Comparison of ENCODE assay signal across 25 cellular contexts in the genomic region with DNA sequence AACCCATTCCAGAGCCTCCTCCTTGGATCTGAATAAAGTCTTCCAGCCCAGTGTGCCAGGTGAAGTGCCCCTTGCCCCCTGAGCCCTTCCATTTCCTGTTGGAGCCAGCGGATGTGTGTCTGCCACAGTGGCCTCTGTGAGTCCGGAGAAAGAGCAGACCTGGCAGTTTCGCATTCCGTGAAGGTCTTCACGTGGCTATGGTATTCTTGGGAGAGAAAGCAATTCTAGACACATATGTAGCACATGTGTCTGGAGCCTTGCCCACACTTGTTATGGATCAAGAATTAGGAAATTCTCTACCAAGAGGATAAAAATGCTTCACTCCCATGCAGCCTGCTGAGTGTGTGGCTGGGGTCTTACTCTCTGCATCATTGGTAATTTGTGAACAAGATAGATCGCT.
"Had no signal": no experiment of that assay in that cellular context is flagged by ENCODE, and none has a peak within 500 bp of the region (broad histone marks: within the 10 kb centered on the region; RNA-seq: fewer than 3 reads in every experiment).

No MANE protein-coding gene starts in this region.

- H3K4me1 Mint-ChIP-seq: central memory CD8-positive, alpha-beta T cell had no signal

- H3K36me3 ChIP-seq: WERI-Rb-1 had no signal

- H3K27ac Mint-ChIP-seq: activated CD4-positive, alpha-beta T cell treated with anti-CD3 and anti-CD28 coated beads for 36 hours; activated CD8-positive, alpha-beta T cell treated with anti-CD3 and anti-CD28 coated beads for 36 hours; activated naive CD8-positive, alpha-beta T cell treated with anti-CD3 and anti-CD28 coated beads, Interleukin-2, amount 50 U/mL, for 24 hours; activated T-cell treated with anti-CD3 and anti-CD28 coated beads, Interleukin-2, amount 50 U/mL, for 72 hours; dendritic cell treated with granulocyte-macrophage colony-stimulating factor and Interleukin-4, amounts not matched to agents 40 ng/mL and 50 ng/mL, for 4 days; effector memory CD8-positive, alpha-beta T cell; naive thymus-derived CD8-positive, alpha-beta T cell; T-cell; type B pancreatic cell had no signal

- DNase-seq: activated CD4-positive, alpha-beta T cell treated with anti-CD3 and anti-CD28 coated beads for 36 hours; activated CD8-positive, alpha-beta memory T cell treated with anti-CD3 and anti-CD28 coated beads, Interleukin-2, amount 50 U/mL, for 4 hours; activated CD8-positive, alpha-beta T cell treated with anti-CD3 and anti-CD28 coated beads for 36 hours; activated naive CD4-positive, alpha-beta T cell; activated naive CD8-positive, alpha-beta T cell treated with anti-CD3 and anti-CD28 coated beads, Interleukin-2, amount 50 U/mL, for 24 hours; activated T-cell treated with anti-CD3 and anti-CD28 coated beads, Interleukin-2, amount 50 U/mL, for 72 hours; effector memory CD8-positive, alpha-beta T cell; foreskin melanocyte; left colon; mucosa of descending colon; naive thymus-derived CD8-positive, alpha-beta T cell; nucleus accumbens; psoas muscle; spleen; stimulated activated CD4-positive, alpha-beta T cell treated with anti-CD3 and anti-CD28 coated beads, Interleukin-2, amount 100 ng/mL, for 24 hours; stimulated activated naive CD4-positive, alpha-beta T cell; substantia nigra; T-cell; T1000; WERI-Rb-1 had no signal

- H3K4me1 ChIP-seq: psoas muscle, spleen had no signal

- H3K9me3 ChIP-seq: mucosa of descending colon, psoas muscle, spleen had no signal

- H3K4me3 Mint-ChIP-seq: activated CD4-positive, alpha-beta T cell treated with anti-CD3 and anti-CD28 coated beads for 36 hours; activated CD8-positive, alpha-beta T cell treated with anti-CD3 and anti-CD28 coated beads for 36 hours; activated naive CD8-positive, alpha-beta T cell treated with anti-CD3 and anti-CD28 coated beads, Interleukin-2, amount 50 U/mL, for 24 hours; activated T-cell treated with anti-CD3 and anti-CD28 coated beads, Interleukin-2, amount 50 U/mL, for 72 hours; central memory CD8-positive, alpha-beta T cell; dendritic cell treated with granulocyte-macrophage colony-stimulating factor and Interleukin-4, amounts not matched to agents 40 ng/mL and 50 ng/mL, for 4 days; effector memory CD8-positive, alpha-beta T cell; naive thymus-derived CD8-positive, alpha-beta T cell; T-cell; type B pancreatic cell had no signal

- ATAC-seq: activated CD4-positive, alpha-beta T cell treated with anti-CD3 and anti-CD28 coated beads for 36 hours; activated CD8-positive, alpha-beta T cell treated with anti-CD3 and anti-CD28 coated beads for 36 hours; activated naive CD8-positive, alpha-beta T cell treated with anti-CD3 and anti-CD28 coated beads, Interleukin-2, amount 50 U/mL, for 24 hours; activated T-cell treated with anti-CD3 and anti-CD28 coated beads, Interleukin-2, amount 50 U/mL, for 72 hours; effector memory CD8-positive, alpha-beta T cell; left colon; mucosa of descending colon; naive thymus-derived CD8-positive, alpha-beta T cell; sciatic nerve; T-cell had no signal

- H3K4me3 ChIP-seq: lung, mucosa of descending colon, psoas muscle, spleen had no signal

- H3K27ac ChIP-seq: psoas muscle, spleen, WERI-Rb-1 had no signal

- H3K27me3 Mint-ChIP-seq: activated naive CD8-positive, alpha-beta T cell treated with anti-CD3 and anti-CD28 coated beads, Interleukin-2, amount 50 U/mL, for 24 hours; central memory CD8-positive, alpha-beta T cell; dendritic cell treated with granulocyte-macrophage colony-stimulating factor and Interleukin-4, amounts not matched to agents 40 ng/mL and 50 ng/mL, for 4 days had no signal

- H3K9me3 Mint-ChIP-seq: activated CD8-positive, alpha-beta T cell treated with anti-CD3 and anti-CD28 coated beads for 36 hours; activated naive CD8-positive, alpha-beta T cell treated with anti-CD3 and anti-CD28 coated beads, Interleukin-2, amount 50 U/mL, for 24 hours; activated T-cell treated with anti-CD3 and anti-CD28 coated beads, Interleukin-2, amount 50 U/mL, for 72 hours; central memory CD8-positive, alpha-beta T cell; dendritic cell treated with granulocyte-macrophage colony-stimulating factor and Interleukin-4, amounts not matched to agents 40 ng/mL and 50 ng/mL, for 4 days; effector memory CD8-positive, alpha-beta T cell; naive thymus-derived CD8-positive, alpha-beta T cell; T-cell; type B pancreatic cell had no signal

- H3K36me3 Mint-ChIP-seq: naive thymus-derived CD8-positive, alpha-beta T cell; T-cell; type B pancreatic cell had no signal
